25 cellular contexts compared by ENCODE assay signal in the genomic region with DNA sequence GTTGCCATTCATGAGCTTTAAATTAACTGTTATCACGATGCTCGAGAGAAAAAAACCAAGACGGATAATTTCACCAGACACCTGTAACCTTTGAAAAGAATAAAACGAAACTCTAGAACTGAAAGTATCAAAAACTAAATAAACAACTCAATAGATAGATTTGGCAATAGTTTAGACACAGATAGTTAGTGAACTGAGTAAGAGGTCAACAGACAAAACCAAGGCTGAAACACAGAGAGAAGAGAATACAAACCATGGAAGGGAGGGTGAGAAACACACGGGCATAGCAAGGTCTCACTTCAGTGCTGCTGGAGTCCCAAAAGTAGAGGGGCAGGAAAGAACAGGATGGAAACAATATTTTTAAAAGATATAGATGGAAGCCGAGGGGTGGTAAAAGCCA. TPM values are rescaled to one million over a fixed set of nuclear protein-coding genes. Genes with fewer than 3 reads are reported as not detected.
"Had no signal": no experiment of that assay in that cellular context is flagged by ENCODE, and none has a peak within 500 bp of the region (broad histone marks: within the 10 kb centered on the region; RNA-seq: fewer than 3 reads in every experiment).

No MANE protein-coding gene starts in this region.

- H3K27ac Mint-ChIP-seq: activated CD8-positive, alpha-beta T cell treated with anti-CD3 and anti-CD28 coated beads for 36 hours; activated naive CD4-positive, alpha-beta T cell treated with anti-CD3 and anti-CD28 coated beads, Interleukin-2, amount 10 ng/mL, durations not matched to agents 7 days and 5 days; activated naive CD8-positive, alpha-beta T cell treated with anti-CD3 and anti-CD28 coated beads for 36 hours; activated T-cell treated with anti-CD3 and anti-CD28 coated beads, Interleukin-2, amount 50 U/mL, for 72 hours; activated T-helper 2 cell treated with anti-CD3 and anti-CD28 coated beads, Interferon-gamma antibody, Interleukin-2, Interleukin-4, amounts not matched to agents 10 μg/mL and 5 μg/mL and 100 μg/mL, durations not matched to agents 14 hours and 24 hours and 36 hours had no signal

- H3K4me3 Mint-ChIP-seq: activated CD8-positive, alpha-beta T cell treated with anti-CD3 and anti-CD28 coated beads for 36 hours; activated naive CD4-positive, alpha-beta T cell treated with anti-CD3 and anti-CD28 coated beads, Interleukin-2, amount 10 ng/mL, durations not matched to agents 7 days and 5 days; activated naive CD8-positive, alpha-beta T cell treated with anti-CD3 and anti-CD28 coated beads for 36 hours; activated T-cell treated with anti-CD3 and anti-CD28 coated beads, Interleukin-2, amount 50 U/mL, for 72 hours had no signal

- ATAC-seq: activated CD4-positive, CD25-positive, alpha-beta regulatory T cell treated with anti-CD3 and anti-CD28 coated beads, Interleukin-2, amount 50 U/mL, for 24 hours; activated CD8-positive, alpha-beta T cell treated with anti-CD3 and anti-CD28 coated beads for 36 hours; activated T-cell treated with anti-CD3 and anti-CD28 coated beads, Interleukin-2, amount 50 U/mL, for 72 hours had no signal

- H3K36me3 ChIP-seq: WERI-Rb-1 had no signal

- H3K36me3 Mint-ChIP-seq: activated naive CD4-positive, alpha-beta T cell treated with anti-CD3 and anti-CD28 coated beads, Interleukin-2, amount 10 ng/mL, durations not matched to agents 7 days and 5 days; activated naive CD8-positive, alpha-beta T cell treated with anti-CD3 and anti-CD28 coated beads for 36 hours had no signal

- H3K4me1 Mint-ChIP-seq: activated naive CD4-positive, alpha-beta T cell treated with anti-CD3 and anti-CD28 coated beads, Interleukin-2, amount 10 ng/mL, durations not matched to agents 7 days and 5 days; activated naive CD8-positive, alpha-beta T cell treated with anti-CD3 and anti-CD28 coated beads for 36 hours had no signal

- H3K27ac ChIP-seq: WERI-Rb-1 had no signal

- DNase-seq: activated CD4-positive, alpha-beta T cell treated with anti-CD3 and anti-CD28 coated beads for 4 hours; activated CD8-positive, alpha-beta memory T cell treated with anti-CD3 and anti-CD28 coated beads, Interleukin-2, amount 50 U/mL, for 4 hours; activated CD8-positive, alpha-beta T cell treated with anti-CD3 and anti-CD28 coated beads for 36 hours; activated gamma-delta T cell treated with Interleukin-2 at 50 U/mL for 16 hours; activated naive CD4-positive, alpha-beta T cell treated with anti-CD3 and anti-CD28 coated beads, Interleukin-2, amount 10 ng/mL, durations not matched to agents 7 days and 5 days; activated naive CD8-positive, alpha-beta T cell treated with anti-CD3 and anti-CD28 coated beads for 36 hours; activated T-cell treated with anti-CD3 and anti-CD28 coated beads, Interleukin-2, amount 50 U/mL, for 72 hours; caudate nucleus; Karpas-422; NCI-H1092; NCI-H1417; NCI-H1930; NCI-H2171; NCI-H2227 treated with DMSO at 0.1 percent for 48 hours; NCI-H446 treated with DMSO at 0.1 percent for 48 hours; NCI-H524 treated with DMSO at 0.1 percent for 48 hours; NCI-H774; T-helper 1 cell; WERI-Rb-1 had no signal

RNA-seq across cellular contexts. Expression of a gene that starts 3.3 kb away (rescaled TPM):
- total RNA-seq: activated CD8-positive, alpha-beta T cell treated with anti-CD3 and anti-CD28 coated beads for 36 hours; activated naive CD8-positive, alpha-beta T cell treated with anti-CD3 and anti-CD28 coated beads for 36 hours; activated T-cell treated with anti-CD3 and anti-CD28 coated beads, Interleukin-2, amount 50 U/mL, for 72 hours; activated T-helper 2 cell treated with anti-CD3 and anti-CD28 coated beads, Interferon-gamma antibody, Interleukin-2, Interleukin-4, amounts not matched to agents 10 μg/mL and 5 μg/mL and 100 μg/mL, durations not matched to agents 14 hours and 24 hours and 36 hours; chondrocyte; SK-MEL-5; T-helper 2 cell treated with Interferon-gamma antibody and Interleukin-4, amounts not matched to agents 100 ng/mL and 5 ng/mL, for 36 hours had no signal
- polyA plus RNA-seq: adipose tissue had no signal

RNA-seq across cellular contexts. Expression of a gene that starts 13.1 kb away (rescaled TPM):
- total RNA-seq: activated CD8-positive, alpha-beta T cell treated with anti-CD3 and anti-CD28 coated beads for 36 hours; activated naive CD8-positive, alpha-beta T cell treated with anti-CD3 and anti-CD28 coated beads for 36 hours; activated T-cell treated with anti-CD3 and anti-CD28 coated beads, Interleukin-2, amount 50 U/mL, for 72 hours; activated T-helper 2 cell treated with anti-CD3 and anti-CD28 coated beads, Interferon-gamma antibody, Interleukin-2, Interleukin-4, amounts not matched to agents 10 μg/mL and 5 μg/mL and 100 μg/mL, durations not matched to agents 14 hours and 24 hours and 36 hours; chondrocyte; SK-MEL-5; T-helper 2 cell treated with Interferon-gamma antibody and Interleukin-4, amounts not matched to agents 100 ng/mL and 5 ng/mL, for 36 hours had no signal
- polyA plus RNA-seq: adipose tissue had no signal
